ENCODE assay signal across 1 cellular context in genomic region chr9:106400950-106401349, GRCh38.
TF ChIP-seq lines count a peak whose summit lies in the region.

No MANE protein-coding gene starts in this region.

TF ChIP-seq in HepG2, 621 proteins besides CTCF, POLR2A, EP300 and RAD21 (continued from another document):
- TF ChIP-seq ARID5B (CRISPR knock-in tag; IDR thresholded peaks at IDR 0.05) (peak; percentile 28; the same call in 1 of the 2 replicates), WIZ (CRISPR knock-in tag; IDR thresholded peaks at IDR 0.05) (peak; percentile 39; the same call in 1 of the 2 replicates), TBX2 (CRISPR knock-in tag; IDR thresholded peaks at IDR 0.05; ENCODE audit: borderline replicate concordance) (peak; percentile 56), HOXA9 (CRISPR knock-in tag; IDR thresholded peaks at IDR 0.05; ENCODE audit: borderline replicate concordance) (no peak)
- TF ChIP-seq, protein P1, sequence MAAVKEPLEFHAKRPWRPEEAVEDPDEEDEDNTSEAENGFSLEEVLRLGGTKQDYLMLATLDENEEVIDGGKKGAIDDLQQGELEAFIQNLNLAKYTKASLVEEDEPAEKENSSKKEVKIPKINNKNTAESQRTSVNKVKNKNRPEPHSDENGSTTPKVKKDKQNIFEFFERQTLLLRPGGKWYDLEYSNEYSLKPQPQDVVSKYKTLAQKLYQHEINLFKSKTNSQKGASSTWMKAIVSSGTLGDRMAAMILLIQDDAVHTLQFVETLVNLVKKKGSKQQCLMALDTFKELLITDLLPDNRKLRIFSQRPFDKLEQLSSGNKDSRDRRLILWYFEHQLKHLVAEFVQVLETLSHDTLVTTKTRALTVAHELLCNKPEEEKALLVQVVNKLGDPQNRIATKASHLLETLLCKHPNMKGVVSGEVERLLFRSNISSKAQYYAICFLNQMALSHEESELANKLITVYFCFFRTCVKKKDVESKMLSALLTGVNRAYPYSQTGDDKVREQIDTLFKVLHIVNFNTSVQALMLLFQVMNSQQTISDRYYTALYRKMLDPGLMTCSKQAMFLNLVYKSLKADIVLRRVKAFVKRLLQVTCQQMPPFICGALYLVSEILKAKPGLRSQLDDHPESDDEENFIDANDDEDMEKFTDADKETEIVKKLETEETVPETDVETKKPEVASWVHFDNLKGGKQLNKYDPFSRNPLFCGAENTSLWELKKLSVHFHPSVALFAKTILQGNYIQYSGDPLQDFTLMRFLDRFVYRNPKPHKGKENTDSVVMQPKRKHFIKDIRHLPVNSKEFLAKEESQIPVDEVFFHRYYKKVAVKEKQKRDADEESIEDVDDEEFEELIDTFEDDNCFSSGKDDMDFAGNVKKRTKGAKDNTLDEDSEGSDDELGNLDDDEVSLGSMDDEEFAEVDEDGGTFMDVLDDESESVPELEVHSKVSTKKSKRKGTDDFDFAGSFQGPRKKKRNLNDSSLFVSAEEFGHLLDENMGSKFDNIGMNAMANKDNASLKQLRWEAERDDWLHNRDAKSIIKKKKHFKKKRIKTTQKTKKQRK (IDR thresholded peaks at IDR 0.05; ENCODE audit: low read length), result no peak
